In the genomic region with DNA sequence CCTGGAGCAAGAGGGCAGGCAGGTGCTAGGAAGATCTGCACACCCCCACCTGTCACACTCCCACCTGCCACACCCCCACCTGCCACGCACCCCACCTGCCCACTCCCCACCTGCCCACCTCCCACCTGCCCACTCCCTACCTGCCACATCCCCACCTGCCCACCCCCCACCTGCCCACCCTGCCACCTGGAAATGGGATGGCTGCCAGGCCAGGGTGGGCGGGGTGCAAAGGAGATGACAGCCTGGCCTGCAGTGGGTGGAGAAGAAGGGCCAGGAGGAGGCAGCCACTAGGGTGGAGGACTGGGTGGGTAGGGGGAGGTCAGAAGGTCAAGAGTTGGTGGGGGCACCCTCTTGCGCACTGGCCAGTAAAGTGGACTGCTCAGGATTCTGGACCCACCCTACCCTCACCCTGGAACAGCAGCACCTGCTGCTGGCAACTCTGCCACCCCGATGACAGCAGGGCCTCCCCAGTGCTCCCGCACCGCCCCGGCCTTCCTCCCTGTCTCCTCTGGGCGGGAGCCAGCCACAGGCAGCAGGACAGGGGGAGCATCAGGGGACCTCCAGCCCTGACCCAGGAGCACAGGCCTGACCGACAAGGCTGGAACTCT, we compare ENCODE assay signal across 20 cellular contexts.
DNase-seq lines count a peak whose midpoint lies in the region; ATAC-seq and TF ChIP-seq lines count a peak whose summit lies in the region.
"Had no signal": no experiment of that assay in that cellular context is flagged by ENCODE, and none has a peak within 500 bp of the region (broad histone marks: within the 10 kb centered on the region; RNA-seq: fewer than 3 reads in every experiment).

No MANE protein-coding gene starts in this region.

- H3K79me2 ChIP-seq in osteoblast (ENCODE audit: insufficient read depth, low read length): no peaks in the 10 kb centered on the region

- no peaks in the 10 kb centered on the region for H4K20me1 ChIP-seq in osteoblast (ENCODE audit: insufficient read depth, low read length)

- H3K4me1 ChIP-seq in heart left ventricle: peaks cover 0 to 11% (median 0%) of the 10 kb centered on the region in 12 donors
- no peaks in the 10 kb centered on the region for H3K4me1 ChIP-seq in HEK293 (ENCODE audit: control insufficient read depth, insufficient read depth, low read length)
- H3K4me1 ChIP-seq in osteoblast (ENCODE audit: insufficient read depth, low read length): no peaks in the 10 kb centered on the region

- no peak for TF ChIP-seq CTCF in heart left ventricle (IDR thresholded peaks at IDR 0.05)
- no peak for TF ChIP-seq CTCF in HEK293 (tag by site-specific recombination; IDR thresholded peaks at IDR 0.05)
- no peak for TF ChIP-seq CTCF in chondrocyte (IDR thresholded peaks at IDR 0.05)
- no peak for TF ChIP-seq CTCF in osteoblast (IDR thresholded peaks at IDR 0.05; ENCODE audit: extremely low read depth, low read depth, low read length)

- no peak overlapping the region for H3K27ac ChIP-seq in heart left ventricle
- no peak overlapping the region for H3K27ac ChIP-seq in HEK293 (ENCODE audit: extremely low read depth, low read depth, low read length)
- H3K27ac ChIP-seq in osteoblast (ENCODE audit: low read depth, low read length): no peak overlapping the region
- H3K27ac ChIP-seq: KMS-11 had no signal

- H3K9me3 Mint-ChIP-seq in chondrocyte (ENCODE audit: low read depth): peaks cover 17% of the 10 kb centered on the region

- no peaks in the 10 kb centered on the region for H3K4me1 Mint-ChIP-seq in chondrocyte (ENCODE audit: low read depth)

- CTCF ChIA-PET in HEK293 (lab: Yijun Ruan, JAX): no interaction called here

- intact Hi-C loops in cardiac septum (cut with DNase I) (loop anchor here (5.0 kb wide), 1 partner anchor 101 kb away; no protein-coding TSS in a partner anchor), heart left ventricle (cut with DNase I) (no loop called here)

- no peak overlapping the region for H3K4me2 ChIP-seq in osteoblast (ENCODE audit: insufficient read depth, low read length)
- H3K4me2 ChIP-seq: KMS-11 had no signal

- peak; percentile 54 for DNase-seq in cardiac septum (ENCODE audit: low spot score)
- DNase-seq in heart left ventricle: no peak
- DNase-seq in chondrocyte (ENCODE audit: low spot score): peak; percentile 75
- peak; percentile 47 for DNase-seq in osteoblast (ENCODE audit: insufficient read length, low spot score, missing footprints)
- no peak for DNase-seq in SW480 (ENCODE audit: low spot score)
- DNase-seq in medulla oblongata (ENCODE audit: extremely low spot score): no peak
- DNase-seq: ACHN, AML-193, COR-L47, DMS53, HFFc6, NCI-H1048, NCI-H1436 treated with DMSO at 0.1 percent for 48 hours, NCI-H2029 treated with DMSO at 0.1 percent for 48 hours, NCI-H2171 treated with DMSO at 0.1 percent for 48 hours, NCI-H446 treated with DMSO at 0.1 percent for 48 hours, NCI-H748 treated with DMSO at 0.1 percent for 48 hours, PC-3 had no signal

- ATAC-seq in heart left ventricle: no peak
- ATAC-seq: PC-3 had no signal

- H3K36me3 Mint-ChIP-seq in chondrocyte (ENCODE audit: low read depth): peaks cover 3% of the 10 kb centered on the region

- peaks cover 21 to 46% (median 27%) of the 10 kb centered on the region in 9 donors for H3K27me3 ChIP-seq in heart left ventricle
- H3K27me3 ChIP-seq in osteoblast (ENCODE audit: insufficient read depth, low read length): peaks cover 16% of the 10 kb centered on the region

- no peak overlapping the region for H2AFZ ChIP-seq in osteoblast (ENCODE audit: low read length)

- POLR2A ChIA-PET in HEK293 (lab: Yijun Ruan, JAX): no interaction called here

- peaks cover 9% of the 10 kb centered on the region for H3K27me3 Mint-ChIP-seq in chondrocyte (ENCODE audit: low read depth)

- no peak for TF ChIP-seq POLR2A in heart left ventricle (IDR thresholded peaks at IDR 0.05)

- WGBS in heart left ventricle, 4 donors: 57 to 74% (median 71%) methylated on average over 4 to 9 of the region's 9 CpGs

- no peak overlapping the region for H3K4me3 Mint-ChIP-seq in chondrocyte (ENCODE audit: unreplicated experiment)
- H3K4me3 Mint-ChIP-seq: HFFc6 had no signal

- H3K9me3 ChIP-seq in heart left ventricle: no peaks in the 10 kb centered on the region
- no peaks in the 10 kb centered on the region for H3K9me3 ChIP-seq in HEK293 (ENCODE audit: control insufficient read depth, insufficient read depth, low read depth, low read length)
- H3K9me3 ChIP-seq in osteoblast (ENCODE audit: low read depth, low read length): no peaks in the 10 kb centered on the region

- no peaks in the 10 kb centered on the region for H3K36me3 ChIP-seq in heart left ventricle
- no peaks in the 10 kb centered on the region for H3K36me3 ChIP-seq in HEK293 (ENCODE audit: control insufficient read depth in 2 of 2, insufficient read depth in 1 of 2, low read length in 2 of 2)
- no peaks in the 10 kb centered on the region for H3K36me3 ChIP-seq in osteoblast (ENCODE audit: insufficient read depth, low read length)

- H3K4me3 ChIP-seq in heart left ventricle (no peak overlapping the region), HEK293 (ENCODE audit: low read depth, low read length) (no peak overlapping the region), osteoblast (ENCODE audit: insufficient read depth, low read length) (no peak overlapping the region)

- H3K27ac Mint-ChIP-seq in chondrocyte (ENCODE audit: unreplicated experiment): no peak overlapping the region
- H3K27ac Mint-ChIP-seq: HFFc6 had no signal

TF ChIP-seq in HEK293, 187 proteins besides CTCF, POLR2A, EP300 and RAD21:
- TF ChIP-seq ZBTB48 (tag by site-specific recombination; IDR thresholded peaks at IDR 0.05): no peak
- no peak for TF ChIP-seq ZNF510 (tag by site-specific recombination; IDR thresholded peaks at IDR 0.05; ENCODE audit: insufficient replicate concordance)
- TF ChIP-seq ZFHX2 (tag by site-specific recombination; conservative IDR thresholded peaks at IDR 0.05): peak; percentile 28; the same call in 1 of the 2 replicates
- TF ChIP-seq SCRT2 (tag by site-specific recombination; IDR thresholded peaks at IDR 0.05): no peak
- TF ChIP-seq, protein P1, sequence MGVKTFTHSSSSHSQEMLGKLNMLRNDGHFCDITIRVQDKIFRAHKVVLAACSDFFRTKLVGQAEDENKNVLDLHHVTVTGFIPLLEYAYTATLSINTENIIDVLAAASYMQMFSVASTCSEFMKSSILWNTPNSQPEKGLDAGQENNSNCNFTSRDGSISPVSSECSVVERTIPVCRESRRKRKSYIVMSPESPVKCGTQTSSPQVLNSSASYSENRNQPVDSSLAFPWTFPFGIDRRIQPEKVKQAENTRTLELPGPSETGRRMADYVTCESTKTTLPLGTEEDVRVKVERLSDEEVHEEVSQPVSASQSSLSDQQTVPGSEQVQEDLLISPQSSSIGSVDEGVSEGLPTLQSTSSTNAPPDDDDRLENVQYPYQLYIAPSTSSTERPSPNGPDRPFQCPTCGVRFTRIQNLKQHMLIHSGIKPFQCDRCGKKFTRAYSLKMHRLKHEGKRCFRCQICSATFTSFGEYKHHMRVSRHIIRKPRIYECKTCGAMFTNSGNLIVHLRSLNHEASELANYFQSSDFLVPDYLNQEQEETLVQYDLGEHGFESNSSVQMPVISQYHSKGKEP (tag by site-specific recombination; IDR thresholded peaks at IDR 0.05): no peak
- TF ChIP-seq KLF1 (tag by site-specific recombination; IDR thresholded peaks at IDR 0.05): peak; percentile 79
- 0 out of 2 replicates have a peak, but pooled peaks have one; percentile 17 for TF ChIP-seq EGR2 (tag by site-specific recombination; IDR thresholded peaks at IDR 0.05; ENCODE audit: low read depth)

Comparison
In these comparisons a context has a peak if more than half of its experiments do, and no peak if none do; other contexts are left out.
1. DNase-seq: peak in cardiac septum (single experiment), chondrocyte (single experiment) and osteoblast (single experiment); none in heart left ventricle (0 of 5), SW480 (single experiment) and medulla oblongata (single experiment).